ENCODE assay signal across 11 cellular contexts in genomic region chr16:79658301-79659001, GRCh38. TPM values are rescaled to one million over a fixed set of nuclear protein-coding genes. Genes with fewer than 3 reads are reported as not detected.
DNase-seq lines count a peak whose midpoint lies in the region; ATAC-seq and TF ChIP-seq lines count a peak whose summit lies in the region.
"Had no signal": no experiment of that assay in that cellular context is flagged by ENCODE, and none has a peak within 500 bp of the region (broad histone marks: within the 10 kb centered on the region; RNA-seq: fewer than 3 reads in every experiment).

No MANE protein-coding gene starts in this region.

- H2AK5ac ChIP-seq in IMR-90 (ENCODE audit: low read depth, low read length), result no peak overlapping the region

- dilution Hi-C loops in IMR-90 (cut with HindIII; ENCODE audit: low sequenced_read_pairs, unreplicated experiment), result no loop called here

- H3K4me3 Mint-ChIP-seq in natural killer cell treated with Interleukin-12 subunit alpha and Interleukin-12 subunit beta and Interleukin-15 and Interleukin-18, amount 100 ng/mL, for 72 hours, result no peak overlapping the region
- H3K4me3 Mint-ChIP-seq in CD8-positive, alpha-beta T cell, result no peak overlapping the region
- H3K4me3 Mint-ChIP-seq: CD14-positive monocyte had no signal

- H3K23ac ChIP-seq in IMR-90 (ENCODE audit: low read depth, low read length), result no peak overlapping the region

- no peak overlapping the region for H3K18ac ChIP-seq in IMR-90 (ENCODE audit: low read depth, low read length)

- no peaks in the 10 kb centered on the region for H3K4me1 ChIP-seq in IMR-90 (ENCODE audit: control insufficient read depth, insufficient read depth, low read length)
- H3K4me1 ChIP-seq in CD8-positive, alpha-beta T cell (ENCODE audit: insufficient read depth, low read length), result no peaks in the 10 kb centered on the region

- H3K27me3 ChIP-seq in AG04450 (ENCODE audit: control insufficient read depth, insufficient read depth, low read length) (no peaks in the 10 kb centered on the region), IMR-90 (ENCODE audit: control insufficient read depth, insufficient read depth, low read length) (no peaks in the 10 kb centered on the region), kidney epithelial cell (ENCODE audit: control insufficient read depth, insufficient read depth, low read length) (no peaks in the 10 kb centered on the region)
- H3K27me3 ChIP-seq in CD8-positive, alpha-beta T cell (ENCODE audit: insufficient read depth, low read length), result no peaks in the 10 kb centered on the region
- H3K27me3 ChIP-seq: cardiac muscle cell had no signal

- intact Hi-C loops in IMR-90 (cut with micrococcal nuclease), result no loop called here
- intact Hi-C loops in CD8-positive, alpha-beta T cell (cut with DNase I, micrococcal nuclease), result no loop called here

- DNase-seq in AG04450 (ENCODE audit: low read depth, low spot score) (peak; percentile 26), IMR-90 (peak; percentile 35), amniotic epithelial cell (ENCODE audit: low read depth) (peak; percentile 82), kidney epithelial cell (ENCODE audit: low read depth) (peak; percentile 74), cerebellar nuclear complex (lab: John Stamatoyannopoulos, UW) (no peak)
- no peak for DNase-seq in natural killer cell treated with Interleukin-12 subunit alpha and Interleukin-12 subunit beta and Interleukin-15 and Interleukin-18, amount 100 ng/mL, for 72 hours (ENCODE audit: low spot score)
- no peak for DNase-seq in CD8-positive, alpha-beta T cell
- DNase-seq: stimulated activated naive CD4-positive, alpha-beta T cell treated with Interleukin-2 at 50 U/mL for 16 hours had no signal

- H3K4me2 ChIP-seq in IMR-90 (ENCODE audit: low read depth, low read length), result no peak overlapping the region

- no TSS peak for BruUV-seq in IMR-90 (replicated peaks; lab: Mats Ljungman, UMichigan)

- ATAC-seq in IMR-90 (ENCODE audit: low read depth) (no peak), HG03097 (IDR thresholded peaks at IDR 0.05; ENCODE audit: low FRiP score, unreplicated experiment) (no peak)
- ATAC-seq in natural killer cell treated with Interleukin-12 subunit alpha and Interleukin-12 subunit beta and Interleukin-15 and Interleukin-18, amount 100 ng/mL, for 72 hours, result no peak
- ATAC-seq in CD8-positive, alpha-beta T cell, result no peak

- H3K9me3 ChIP-seq in AG04450 (ENCODE audit: control insufficient read depth, insufficient read depth, low read length) (peaks cover 5% of the 10 kb centered on the region; the same call in 1 of the 2 replicates), IMR-90 (ENCODE audit: control insufficient read depth, insufficient read depth, low read length) (peaks cover 28% of the 10 kb centered on the region)
- no peaks in the 10 kb centered on the region for H3K9me3 ChIP-seq in CD8-positive, alpha-beta T cell (ENCODE audit: low read length)

- no peak overlapping the region for H4K91ac ChIP-seq in IMR-90 (ENCODE audit: insufficient read depth, low read depth, low read length)

- H4K8ac ChIP-seq in IMR-90 (ENCODE audit: low read depth in 2 of 2, low read length in 2 of 2), result no peak overlapping the region

- no peak overlapping the region for H4K5ac ChIP-seq in IMR-90 (ENCODE audit: low read depth, low read length)

- in situ Hi-C loops in IMR-90 (cut with MboI; ENCODE audit: low sequenced_read_pairs), result no loop called here

- no peak overlapping the region for H3K4ac ChIP-seq in IMR-90 (ENCODE audit: low read depth, low read length)

- no peaks in the 10 kb centered on the region for H3K4me1 Mint-ChIP-seq in natural killer cell treated with Interleukin-12 subunit alpha and Interleukin-12 subunit beta and Interleukin-15 and Interleukin-18, amount 100 ng/mL, for 72 hours (ENCODE audit: low read depth in 2 of 2)
- no peaks in the 10 kb centered on the region for H3K4me1 Mint-ChIP-seq in CD8-positive, alpha-beta T cell (ENCODE audit: low read depth)
- H3K4me1 Mint-ChIP-seq: CD14-positive monocyte had no signal

- H3K4me3 ChIP-seq in AG04450 (ENCODE audit: low read depth, low read length) (no peak overlapping the region), IMR-90 (ENCODE audit: insufficient read depth, low read depth, low read length) (no peak overlapping the region), kidney epithelial cell (ENCODE audit: low read depth, low read length) (no peak overlapping the region)
- no peak overlapping the region for H3K4me3 ChIP-seq in CD8-positive, alpha-beta T cell (ENCODE audit: low read depth, low read length)
- H3K4me3 ChIP-seq: cardiac muscle cell had no signal

- no peak overlapping the region for H2BK15ac ChIP-seq in IMR-90 (ENCODE audit: low read depth, low read length)

- no peak overlapping the region for H2AFZ ChIP-seq in IMR-90 (replicated peaks; ENCODE audit: low read length, poor library complexity)

- no peak overlapping the region for H3K27ac ChIP-seq in AG04450 (ENCODE audit: low read depth, low read length)
- no peak overlapping the region for H3K27ac ChIP-seq in IMR-90 (ENCODE audit: insufficient read depth, low read length)
- no peak overlapping the region for H3K27ac ChIP-seq in CD8-positive, alpha-beta T cell (ENCODE audit: low read depth, low read length)
- H3K27ac ChIP-seq: cardiac muscle cell had no signal

- H2AK9ac ChIP-seq in IMR-90 (replicated peaks; ENCODE audit: low read depth, low read length, poor library complexity), result no peak overlapping the region

- H3K36me3 Mint-ChIP-seq in natural killer cell treated with Interleukin-12 subunit alpha and Interleukin-12 subunit beta and Interleukin-15 and Interleukin-18, amount 100 ng/mL, for 72 hours, result no peaks in the 10 kb centered on the region
- no peaks in the 10 kb centered on the region for H3K36me3 Mint-ChIP-seq in CD8-positive, alpha-beta T cell
- H3K36me3 Mint-ChIP-seq: CD14-positive monocyte had no signal

- no peak overlapping the region for H2BK5ac ChIP-seq in IMR-90 (ENCODE audit: low read depth, low read length, poor library complexity, severe bottlenecking)

- no peaks in the 10 kb centered on the region; the same call in 1 of the 2 replicates for H3K9me1 ChIP-seq in IMR-90 (ENCODE audit: insufficient read depth, low read length)

- no peak overlapping the region for H3K56ac ChIP-seq in IMR-90 (ENCODE audit: extremely low read depth, insufficient read depth, low read length)

- TF ChIP-seq POLR2A in IMR-90 (IDR thresholded peaks at IDR 0.05; ENCODE audit: low read depth, low read length), result no peak

- no peak overlapping the region for H3K9ac ChIP-seq in IMR-90 (ENCODE audit: low read depth, low read length)

- H3K27me3 Mint-ChIP-seq in natural killer cell treated with Interleukin-12 subunit alpha and Interleukin-12 subunit beta and Interleukin-15 and Interleukin-18, amount 100 ng/mL, for 72 hours, result peaks cover 10 to 17% of the 10 kb centered on the region in 2 donors
- peaks cover 2% of the 10 kb centered on the region for H3K27me3 Mint-ChIP-seq in CD8-positive, alpha-beta T cell (ENCODE audit: low read depth)

- no peaks in the 10 kb centered on the region for H3K9me3 Mint-ChIP-seq in natural killer cell treated with Interleukin-12 subunit alpha and Interleukin-12 subunit beta and Interleukin-15 and Interleukin-18, amount 100 ng/mL, for 72 hours
- peaks cover 3% of the 10 kb centered on the region for H3K9me3 Mint-ChIP-seq in CD8-positive, alpha-beta T cell

- no peak for TF ChIP-seq RAD21 in IMR-90 (IDR thresholded peaks at IDR 0.05; ENCODE audit: low read length)

- H2BK120ac ChIP-seq in IMR-90 (ENCODE audit: low read depth, low read length), result no peak overlapping the region; the same call in 1 of the 2 replicates

- 32% methylated on average over 11 of the region's 22 CpGs; no CpG with 5 or more reads in 1 of the 2 experiments for WGBS in IMR-90 (ENCODE audit: extremely low coverage in 2 of 2, insufficient read length in 1 of 2), 2 experiments

- POLR2A ChIA-PET in AG04450 (lab: Yijun Ruan, JAX) (no interaction called here), IMR-90 (lab: Charles Lee; ENCODE audit: unreplicated experiment) (no interaction called here)
- POLR2A ChIA-PET in CD8-positive, alpha-beta T cell (lab: Charles Lee), result no interaction called here

- H3K36me3 ChIP-seq in IMR-90 (ENCODE audit: control insufficient read depth, insufficient read depth, low read length) (no peaks in the 10 kb centered on the region), kidney epithelial cell (ENCODE audit: control insufficient read depth, insufficient read depth, low read length) (no peaks in the 10 kb centered on the region)
- H3K36me3 ChIP-seq in CD8-positive, alpha-beta T cell (ENCODE audit: insufficient read depth, low read length), result no peaks in the 10 kb centered on the region
- H3K36me3 ChIP-seq: cardiac muscle cell had no signal

- no peaks in the 10 kb centered on the region for H4K20me1 ChIP-seq in IMR-90 (ENCODE audit: insufficient read depth, low read length)

- H3K79me1 ChIP-seq in IMR-90 (ENCODE audit: low read depth in 1 of 2, low read length in 2 of 2), result no peaks in the 10 kb centered on the region

- CTCF ChIA-PET in AG04450 (lab: Charles Lee) (no interaction called here), IMR-90 (lab: Yijun Ruan, JAX) (no interaction called here)
- CTCF ChIA-PET in CD8-positive, alpha-beta T cell (lab: Charles Lee), result no interaction called here

- TF ChIP-seq CTCF in AG04450 (IDR thresholded peaks at IDR 0.05; ENCODE audit: low read depth, low read length) (no peak), IMR-90 (conservative IDR thresholded peaks at IDR 0.05; ENCODE audit: low read depth, low read length) (no peak), kidney epithelial cell (IDR thresholded peaks at IDR 0.05; ENCODE audit: insufficient read depth, low read length, poor library complexity, severe bottlenecking) (no peak)
- no peak for TF ChIP-seq CTCF in CD8-positive, alpha-beta T cell (IDR thresholded peaks at IDR 0.05)

- no peak overlapping the region for H3K27ac Mint-ChIP-seq in natural killer cell treated with Interleukin-12 subunit alpha and Interleukin-12 subunit beta and Interleukin-15 and Interleukin-18, amount 100 ng/mL, for 72 hours
- no peak overlapping the region for H3K27ac Mint-ChIP-seq in CD8-positive, alpha-beta T cell
- H3K27ac Mint-ChIP-seq: CD14-positive monocyte had no signal

- H2BK20ac ChIP-seq in IMR-90 (ENCODE audit: low read depth, low read length), result no peak overlapping the region

- H3K14ac ChIP-seq in IMR-90 (replicated peaks; ENCODE audit: low read depth, low read length), result no peak overlapping the region

RNA-seq across cellular contexts. Expression of gene MAF, which starts 57.9 kb away (rescaled TPM):
- 0.07 and 0.09 TPM in 2 replicates for polyA plus RNA-seq in AG04450 (2011; rRNA removed)
- 0.14 TPM in 1 of 2 replicates, not detected in the other for polyA minus RNA-seq in AG04450 (2011; rRNA and poly(A)+ RNA removed)
- total RNA-seq in IMR-90 (2012; rRNA removed), result under 0.01 TPM in 2 replicates
- polyA plus RNA-seq in IMR-90 (2012; rRNA removed), result 0.02 and 0.04 TPM in 2 replicates
- 0.03 TPM in 1 of 2 replicates, not detected in the other for polyA plus RNA-seq in IMR-90 (2012; cell fraction: cytosol; rRNA removed)
- polyA plus RNA-seq in IMR-90 (2012; cell fraction: nucleus; rRNA removed; ENCODE audit: low replicate concordance), result 0.10 TPM in 2 replicates
- 5.0 and 10.7 TPM in 2 replicates for total RNA-seq in kidney epithelial cell
- total RNA-seq in natural killer cell treated with Interleukin-12 subunit alpha and Interleukin-12 subunit beta and Interleukin-15 and Interleukin-18, amount 100 ng/mL, for 72 hours, result 10 to 100 TPM in 1 of 2 donors, 1 to 10 TPM in 1; 5.6 to 41.9 TPM
- 10 to 100 TPM; 21.4 to 24.8 TPM for total RNA-seq in CD8-positive, alpha-beta T cell

Comparison
In these comparisons a context has a peak if more than half of its experiments do, and no peak if none do; other contexts are left out.
1. DNase-seq: peak in AG04450 (single experiment), IMR-90 (single experiment), amniotic epithelial cell (single experiment) and kidney epithelial cell (single experiment); none in natural killer cell treated with Interleukin-12 subunit alpha and Interleukin-12 subunit beta and Interleukin-15 and Interleukin-18, amount 100 ng/mL, for 72 hours (single experiment), CD8-positive, alpha-beta T cell (0 of 7) and cerebellar nuclear complex (0 of 2).